ENCODE assay signal across 18 cellular contexts in the genomic region with DNA sequence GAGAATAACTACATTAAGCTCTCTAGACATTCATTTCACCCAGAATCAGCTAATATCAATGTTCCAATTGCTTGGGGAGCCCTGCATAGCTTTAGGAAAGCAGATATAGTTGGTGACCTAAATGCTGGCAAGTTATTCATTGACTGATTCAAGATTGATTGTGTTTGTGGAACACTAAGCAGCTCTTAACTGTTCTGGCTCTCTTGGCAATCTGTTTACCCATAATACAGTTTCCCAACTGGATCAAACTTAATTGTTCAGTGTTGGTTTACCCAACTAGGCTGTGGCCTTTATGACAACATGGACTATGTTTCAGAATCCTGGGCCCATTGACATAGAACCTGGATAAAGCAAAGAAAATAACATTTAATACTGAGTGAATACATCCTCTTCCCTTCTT.
A peak's percentile ranks its signal among the peaks of the same experiment; 100 is the strongest.
DNase-seq lines count a peak whose midpoint lies in the region; ATAC-seq and TF ChIP-seq lines count a peak whose summit lies in the region.
"Had no signal": no experiment of that assay in that cellular context is flagged by ENCODE, and none has a peak within 500 bp of the region (broad histone marks: within the 10 kb centered on the region; RNA-seq: fewer than 3 reads in every experiment).

No MANE protein-coding gene starts in this region.

- ATAC-seq in T-helper 17 cell (no peak), left colon (peak; percentile 49)
- ATAC-seq: Panc1, Right ventricle myocardium inferior had no signal

- no peaks in the 10 kb centered on the region for H3K27me3 Mint-ChIP-seq in activated T-cell treated with anti-CD3 and anti-CD28 coated beads, Interleukin-2, amount 50 U/mL, for 24 hours
- H3K27me3 Mint-ChIP-seq in T-helper 17 cell, result no peaks in the 10 kb centered on the region

- no peak for TF ChIP-seq CTCF in coronary artery (IDR thresholded peaks at IDR 0.05)

- H3K27ac Mint-ChIP-seq in activated T-cell treated with anti-CD3 and anti-CD28 coated beads, Interleukin-2, amount 50 U/mL, for 24 hours, result peak overlapping the region; percentile 27
- peak overlapping the region; percentile 63 for H3K27ac Mint-ChIP-seq in T-helper 17 cell

- DNase-seq in activated T-cell treated with anti-CD3 and anti-CD28 coated beads, Interleukin-2, amount 50 U/mL, for 24 hours, result no peak
- DNase-seq in activated T-cell treated with anti-CD3 and anti-CD28 coated beads, Interleukin-2, amount 50 U/mL, for 48 hours, result no peak
- DNase-seq in T-helper 17 cell (no peak), left colon (no peak), renal cortical epithelial cell (ENCODE audit: low read depth) (peak; percentile 70), OCI-M2 (lab: John Stamatoyannopoulos, UW; ENCODE audit: unreplicated experiment) (no peak), HCEC 1CT (no peak), coronary artery (ENCODE audit: low spot score) (no peak)
- DNase-seq: 8988T, C1 segment of cervical spinal cord, DMS79 treated with DMSO at 0.1 percent for 48 hours, NCI-H1092, NCI-H1694, NCI-H446 treated with DMSO at 0.1 percent for 48 hours, NCI-H748 treated with DMSO at 0.1 percent for 48 hours had no signal

- H3K4me3 ChIP-seq in coronary artery, result no peak overlapping the region

- no peaks in the 10 kb centered on the region for H3K9me3 Mint-ChIP-seq in activated T-cell treated with anti-CD3 and anti-CD28 coated beads, Interleukin-2, amount 50 U/mL, for 24 hours

- intact Hi-C loops in left colon (cut with DNase I, micrococcal nuclease), result no loop called here

- no peak overlapping the region for H3K4me3 Mint-ChIP-seq in activated T-cell treated with anti-CD3 and anti-CD28 coated beads, Interleukin-2, amount 50 U/mL, for 24 hours
- no peak overlapping the region for H3K4me3 Mint-ChIP-seq in T-helper 17 cell

- no peaks in the 10 kb centered on the region for H3K9me3 ChIP-seq in T-helper 17 cell (ENCODE audit: control insufficient read depth, low read length, poor library complexity, severe bottlenecking)

- H3K36me3 Mint-ChIP-seq in activated T-cell treated with anti-CD3 and anti-CD28 coated beads, Interleukin-2, amount 50 U/mL, for 24 hours (ENCODE audit: low read depth), result peaks cover 87% of the 10 kb centered on the region
- H3K36me3 Mint-ChIP-seq in T-helper 17 cell (ENCODE audit: low read depth), result peaks cover 9% of the 10 kb centered on the region

- H3K4me1 Mint-ChIP-seq in activated T-cell treated with anti-CD3 and anti-CD28 coated beads, Interleukin-2, amount 50 U/mL, for 24 hours (ENCODE audit: low read depth), result peaks cover 16% of the 10 kb centered on the region
- H3K4me1 Mint-ChIP-seq in T-helper 17 cell, result peaks cover 11% of the 10 kb centered on the region

- H3K27ac ChIP-seq in coronary artery, result no peak overlapping the region
- H3K27ac ChIP-seq: KMS-11 had no signal
